In genomic region chr13:51849145-51850101, GRCh38 we compare ENCODE assay signal across 9 cellular contexts. TPM values are rescaled to one million over a fixed set of nuclear protein-coding genes. Genes with fewer than 3 reads are reported as not detected.
DNase-seq lines count a peak whose midpoint lies in the region; ATAC-seq and TF ChIP-seq lines count a peak whose summit lies in the region.
"Had no signal": no experiment of that assay in that cellular context is flagged by ENCODE, and none has a peak within 500 bp of the region (broad histone marks: within the 10 kb centered on the region; RNA-seq: fewer than 3 reads in every experiment).

No MANE protein-coding gene starts in this region.

- peak; percentile 63 for TF ChIP-seq CTCF in lower lobe of right lung (IDR thresholded peaks at IDR 0.05)

- H3K36me3 Mint-ChIP-seq in activated naive CD4-positive, alpha-beta T cell treated with anti-CD3 and anti-CD28 coated beads, Interleukin-2, amount 50 U/mL, for 72 hours: peaks cover 0 to 7% of the 10 kb centered on the region in 2 donors

- peaks cover 5% of the 10 kb centered on the region for H3K4me1 ChIP-seq in lower lobe of right lung

- no peak overlapping the region for H3K27ac ChIP-seq in lower lobe of right lung

- H3K4me3 ChIP-seq in lower lobe of right lung: no peak overlapping the region

- H3K9me3 ChIP-seq in lower lobe of right lung: no peaks in the 10 kb centered on the region

- H3K9me3 Mint-ChIP-seq in activated naive CD4-positive, alpha-beta T cell treated with anti-CD3 and anti-CD28 coated beads, Interleukin-2, amount 50 U/mL, for 72 hours: no peaks in the 10 kb centered on the region

- no peaks in the 10 kb centered on the region for H3K36me3 ChIP-seq in lower lobe of right lung

- peak; percentile 42 to 56 for ATAC-seq in activated naive CD4-positive, alpha-beta T cell treated with anti-CD3 and anti-CD28 coated beads, Interleukin-2, amount 50 U/mL, for 72 hours
- peak; percentile 58 to 75 for ATAC-seq in lower lobe of right lung
- no peak for ATAC-seq in GM21576 (IDR thresholded peaks at IDR 0.05; ENCODE audit: unreplicated experiment)

- intact Hi-C loops in lower lobe of right lung (cut with DNase I): no loop called here

- H3K27ac Mint-ChIP-seq in activated naive CD4-positive, alpha-beta T cell treated with anti-CD3 and anti-CD28 coated beads, Interleukin-2, amount 50 U/mL, for 72 hours: no peak overlapping the region

- peak; percentile 39 for DNase-seq in NK-92 treated with Interleukin-12 subunit alpha and Interleukin-12 subunit beta, amount 100 ng/mL, for 24 hours (lab: John Stamatoyannopoulos, UW)
- DNase-seq in NK-92 (lab: John Stamatoyannopoulos, UW; ENCODE audit: unreplicated experiment): no peak
- peak; percentile 21 for DNase-seq in NCI-H69 (lab: John Stamatoyannopoulos, UW)
- peak in 1 of 2 donors; percentile 38 for DNase-seq in activated naive CD4-positive, alpha-beta T cell treated with anti-CD3 and anti-CD28 coated beads, Interleukin-2, amount 50 U/mL, for 72 hours (ENCODE audit: low spot score in 2 of 2)
- peak; percentile 61 for DNase-seq in lower lobe of right lung
- no peak for DNase-seq in kidney glomerular epithelial cell (lab: John Stamatoyannopoulos, UW)
- no peak for DNase-seq in NCI-H1436 (lab: John Stamatoyannopoulos, UW)

- H3K27me3 ChIP-seq in lower lobe of right lung (ENCODE audit: low read depth): no peaks in the 10 kb centered on the region

RNA-seq across cellular contexts. Expression of gene TMEM272, which starts 4.4 kb away (rescaled TPM):
- under 1 TPM; 0.36 to 0.60 TPM for total RNA-seq in activated naive CD4-positive, alpha-beta T cell treated with anti-CD3 and anti-CD28 coated beads, Interleukin-2, amount 50 U/mL, for 72 hours
- 0.09 TPM for total RNA-seq in lower lobe of right lung

RNA-seq across cellular contexts. Expression of gene CCDC70, which starts 12.3 kb away (rescaled TPM):
- not detected for total RNA-seq in activated naive CD4-positive, alpha-beta T cell treated with anti-CD3 and anti-CD28 coated beads, Interleukin-2, amount 50 U/mL, for 72 hours
- not detected for total RNA-seq in lower lobe of right lung
- total RNA-seq: right cardiac atrium had no signal

RNA-seq across cellular contexts. Expression of gene DHRS12, which starts 45.5 kb away (rescaled TPM):
- total RNA-seq in activated naive CD4-positive, alpha-beta T cell treated with anti-CD3 and anti-CD28 coated beads, Interleukin-2, amount 50 U/mL, for 72 hours: 1 to 10 TPM; 2.0 to 7.2 TPM
- total RNA-seq in lower lobe of right lung: 13.4 TPM

Comparison
In these comparisons a context has a peak if more than half of its experiments do, and no peak if none do; other contexts are left out.
1. DNase-seq: peak in NK-92 treated with Interleukin-12 subunit alpha and Interleukin-12 subunit beta, amount 100 ng/mL, for 24 hours (single experiment), NCI-H69 (single experiment) and lower lobe of right lung (single experiment); none in NK-92 (single experiment), kidney glomerular epithelial cell (single experiment) and NCI-H1436 (single experiment).